Comparison of ENCODE assay signal across 12 cellular contexts in genomic region chr18:79924814-79925655, GRCh38. TPM values are rescaled to one million over a fixed set of nuclear protein-coding genes. Genes with fewer than 3 reads are reported as not detected.
A peak's percentile ranks its signal among the peaks of the same experiment; 100 is the strongest.
DNase-seq lines count a peak whose midpoint lies in the region; ATAC-seq and TF ChIP-seq lines count a peak whose summit lies in the region.
"Had no signal": no experiment of that assay in that cellular context is flagged by ENCODE, and none has a peak within 500 bp of the region (broad histone marks: within the 10 kb centered on the region; RNA-seq: fewer than 3 reads in every experiment).

No MANE protein-coding gene starts in this region.

- intact Hi-C loops in upper lobe of right lung (cut with DNase I) (no loop called here), vagina (cut with DNase I) (no loop called here)

- H3K27me3 Mint-ChIP-seq in activated T-cell treated with anti-CD3 and anti-CD28 coated beads, Interleukin-2, amount 50 U/mL, for 24 hours, result no peaks in the 10 kb centered on the region
- H3K27me3 Mint-ChIP-seq in activated T-cell treated with anti-CD3 and anti-CD28 coated beads, Interleukin-2, amount 50 U/mL, for 4 hours (ENCODE audit: low read depth), result no peaks in the 10 kb centered on the region

- H3K36me3 ChIP-seq in upper lobe of right lung, result peaks cover 20% of the 10 kb centered on the region
- H3K36me3 ChIP-seq in vagina, result peaks cover 0 to 20% of the 10 kb centered on the region in 2 donors

- H3K27ac Mint-ChIP-seq in activated T-cell treated with anti-CD3 and anti-CD28 coated beads, Interleukin-2, amount 50 U/mL, for 24 hours, result no peak overlapping the region

- H3K4me3 Mint-ChIP-seq in activated T-cell treated with anti-CD3 and anti-CD28 coated beads, Interleukin-2, amount 50 U/mL, for 24 hours, result no peak overlapping the region
- H3K4me3 Mint-ChIP-seq in activated T-cell treated with anti-CD3 and anti-CD28 coated beads, Interleukin-2, amount 50 U/mL, for 4 hours, result no peak overlapping the region

- no peaks in the 10 kb centered on the region for H3K4me1 Mint-ChIP-seq in activated T-cell treated with anti-CD3 and anti-CD28 coated beads, Interleukin-2, amount 50 U/mL, for 24 hours (ENCODE audit: low read depth)
- peaks cover 2% of the 10 kb centered on the region for H3K4me1 Mint-ChIP-seq in activated T-cell treated with anti-CD3 and anti-CD28 coated beads, Interleukin-2, amount 50 U/mL, for 4 hours (ENCODE audit: low read depth)

- DNase-seq in activated T-cell treated with anti-CD3 and anti-CD28 coated beads, Interleukin-2, amount 50 U/mL, for 24 hours, result peak; percentile 14
- DNase-seq in activated T-cell treated with anti-CD3 and anti-CD28 coated beads, Interleukin-2, amount 50 U/mL, for 4 hours, result no peak
- peak; percentile 91 for DNase-seq in cerebellar cortex (ENCODE audit: low spot score)
- DNase-seq in mesenteric fat pad (ENCODE audit: low spot score), result peak; percentile 81
- peak; percentile 63 for DNase-seq in upper lobe of right lung
- no peak for DNase-seq in middle frontal gyrus (ENCODE audit: extremely low spot score, low spot score)
- no peak for DNase-seq in vagina (ENCODE audit: extremely low spot score in 2 of 2)
- no peak for DNase-seq in COLO829 (ENCODE audit: low spot score)
- DNase-seq: PC-9; stimulated activated CD4-positive, alpha-beta T cell treated with anti-CD3 and anti-CD28 coated beads, Interleukin-4, amount 100 ng/mL, for 1 hour had no signal

- H3K36me3 Mint-ChIP-seq in activated T-cell treated with anti-CD3 and anti-CD28 coated beads, Interleukin-2, amount 50 U/mL, for 24 hours (ENCODE audit: low read depth), result peaks cover 68% of the 10 kb centered on the region
- H3K36me3 Mint-ChIP-seq in activated T-cell treated with anti-CD3 and anti-CD28 coated beads, Interleukin-2, amount 50 U/mL, for 4 hours (ENCODE audit: insufficient read depth), result peaks cover 39% of the 10 kb centered on the region

- TF ChIP-seq POLR2A in vagina (IDR thresholded peaks at IDR 0.05), result no peak

- H3K27ac ChIP-seq in upper lobe of right lung (no peak overlapping the region), vagina (no peak overlapping the region)
- H3K27ac ChIP-seq: PC-9 had no signal

- H3K9me3 ChIP-seq in upper lobe of right lung, result peaks cover 10% of the 10 kb centered on the region
- H3K9me3 ChIP-seq in vagina, result peaks cover 14% of the 10 kb centered on the region

- TF ChIP-seq CTCF in upper lobe of right lung (IDR thresholded peaks at IDR 0.05), result no peak
- no peak for TF ChIP-seq CTCF in vagina (IDR thresholded peaks at IDR 0.05)

- H3K27me3 ChIP-seq in upper lobe of right lung, result no peaks in the 10 kb centered on the region
- no peaks in the 10 kb centered on the region for H3K27me3 ChIP-seq in vagina
- H3K27me3 ChIP-seq: tibial nerve had no signal

- H3K4me3 ChIP-seq in upper lobe of right lung (no peak overlapping the region), vagina (no peak overlapping the region)
- H3K4me3 ChIP-seq: K562, PC-9, tibial nerve had no signal

- ATAC-seq in activated T-cell treated with anti-CD3 and anti-CD28 coated beads, Interleukin-2, amount 50 U/mL, for 4 hours, result no peak
- peak; percentile 19 for ATAC-seq in upper lobe of right lung
- ATAC-seq: K562 had no signal

- H3K9me3 Mint-ChIP-seq in activated T-cell treated with anti-CD3 and anti-CD28 coated beads, Interleukin-2, amount 50 U/mL, for 24 hours, result peaks cover 12% of the 10 kb centered on the region
- H3K9me3 Mint-ChIP-seq in activated T-cell treated with anti-CD3 and anti-CD28 coated beads, Interleukin-2, amount 50 U/mL, for 4 hours, result peaks cover 14% of the 10 kb centered on the region

- H3K4me1 ChIP-seq in upper lobe of right lung (no peaks in the 10 kb centered on the region), vagina (no peaks in the 10 kb centered on the region)

RNA-seq across cellular contexts. Expression of gene SLC66A2, which starts 26.4 kb away (rescaled TPM):
- total RNA-seq in activated T-cell treated with anti-CD3 and anti-CD28 coated beads, Interleukin-2, amount 50 U/mL, for 4 hours, result 10 to 100 TPM; 33.7 to 38.7 (median 34.8) TPM
- total RNA-seq in mesenteric fat pad (85.9 TPM), upper lobe of right lung (59.5 TPM), vagina (32.2 TPM)

RNA-seq across cellular contexts. Expression of gene HSBP1L1, which starts 39.4 kb away (rescaled TPM):
- 1 to 10 TPM; 1.5 to 4.8 (median 2.2) TPM for total RNA-seq in activated T-cell treated with anti-CD3 and anti-CD28 coated beads, Interleukin-2, amount 50 U/mL, for 4 hours
- total RNA-seq in mesenteric fat pad (18.8 TPM), upper lobe of right lung (48.7 TPM), vagina (32.2 TPM)
- total RNA-seq: K562 had no signal

Comparison
In these comparisons a context has a peak if more than half of its experiments do, and no peak if none do; other contexts are left out.
1. DNase-seq: peak in activated T-cell treated with anti-CD3 and anti-CD28 coated beads, Interleukin-2, amount 50 U/mL, for 24 hours (single experiment), cerebellar cortex (single experiment), mesenteric fat pad (single experiment) and upper lobe of right lung (single experiment); none in activated T-cell treated with anti-CD3 and anti-CD28 coated beads, Interleukin-2, amount 50 U/mL, for 4 hours (single experiment), middle frontal gyrus (single experiment), vagina (0 of 2) and COLO829 (single experiment).